Comparison of ENCODE assay signal across 8 cellular contexts in the genomic region with DNA sequence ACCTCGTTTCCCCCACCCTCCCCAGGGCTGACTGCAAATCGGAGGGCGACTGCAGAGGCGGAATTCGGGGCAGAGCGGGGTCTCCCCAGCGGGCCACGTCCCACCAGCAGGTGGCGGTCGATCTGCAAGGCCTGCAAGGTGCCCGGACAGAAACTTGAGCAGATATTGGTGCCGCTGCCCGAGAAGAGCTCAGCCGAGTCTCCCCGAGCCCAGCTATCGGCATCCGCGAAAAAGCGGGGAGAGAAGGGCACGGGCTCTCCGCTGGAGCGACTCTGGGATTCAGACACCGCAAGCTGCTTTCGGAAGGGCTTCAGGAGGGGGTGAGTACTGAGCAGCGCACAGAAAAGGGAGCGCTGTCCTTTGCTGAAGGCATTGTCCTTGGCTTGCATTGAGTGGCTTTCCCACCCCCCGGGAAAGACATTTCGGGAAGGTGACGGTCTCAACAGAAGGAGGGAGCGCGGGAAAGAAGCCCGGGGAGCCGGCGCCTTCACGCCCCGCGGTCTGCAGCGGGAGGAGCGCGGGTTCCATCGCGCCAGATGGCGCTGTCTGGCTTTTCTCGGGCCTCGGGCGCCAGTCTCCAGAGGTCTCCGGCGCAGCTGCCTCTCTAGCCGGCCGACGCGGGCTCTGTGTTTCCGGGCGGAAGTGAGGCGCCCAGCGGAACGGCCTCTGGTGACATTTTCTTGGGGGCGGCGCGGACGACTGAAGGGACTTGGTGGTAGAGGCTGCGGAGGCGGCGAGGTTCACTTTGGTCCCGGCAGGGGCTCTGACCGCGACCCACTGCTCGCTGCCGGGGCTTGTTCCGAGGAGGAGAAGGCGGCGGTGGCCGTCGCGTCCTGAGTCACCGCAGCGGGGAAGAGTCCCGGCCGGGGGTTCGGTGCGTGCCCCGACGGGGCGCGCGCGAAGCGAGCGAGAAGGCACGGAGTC.
DNase-seq lines count a peak whose midpoint lies in the region; ATAC-seq and TF ChIP-seq lines count a peak whose summit lies in the region.

No MANE protein-coding gene starts in this region.

- no CpG with 5 or more reads among the region's 90 CpGs for WGBS in H9 (ENCODE audit: extremely low coverage, insufficient read length, low lambda C conversion rate)

- peaks cover 0 to 7% (median 2%) of the 10 kb centered on the region in 3 experiments; a peak in 3 of 7 replicates for H3K36me3 Mint-ChIP-seq in H9 (ENCODE audit: insufficient read depth in 1 of 3, low read depth in 3 of 3)

- no peaks in the 10 kb centered on the region; the same call in 1 of the 2 replicates for H3K27me3 Mint-ChIP-seq in H9 (ENCODE audit: low read depth)
- H3K27me3 Mint-ChIP-seq in stimulated activated naive CD8-positive, alpha-beta T cell treated with anti-CD3 and anti-CD28 coated beads, Interleukin-15, amount 100 ng/mL, for 72 hours: no peaks in the 10 kb centered on the region

- H3K4me3 Mint-ChIP-seq in H9: peak overlapping the region; percentile 96 to 98
- peak overlapping the region; percentile 99 for H3K4me3 Mint-ChIP-seq in stimulated activated naive CD8-positive, alpha-beta T cell treated with anti-CD3 and anti-CD28 coated beads, Interleukin-15, amount 100 ng/mL, for 72 hours

- H3K9ac ChIP-seq in H9 (ENCODE audit: extremely low read depth, insufficient read length, low read length) (peak overlapping the region; percentile 86), Loucy (ENCODE audit: low read depth, low read length, poor library complexity, severe bottlenecking) (peak overlapping the region; percentile 89), neural cell (ENCODE audit: low read length) (peak overlapping the region; percentile 84)

- H3K79me1 ChIP-seq in H9 (ENCODE audit: insufficient read depth, low read depth, low read length, poor library complexity, severe bottlenecking): peaks cover 5% of the 10 kb centered on the region

- H2BK12ac ChIP-seq in H9 (ENCODE audit: insufficient read length, low read depth, low read length): peak overlapping the region; percentile 89

- TF ChIP-seq EP300 in neural cell (conservative IDR thresholded peaks at IDR 0.05; ENCODE audit: poor library complexity, severe bottlenecking): no peak

- peak overlapping the region; percentile 87 for H3K18ac ChIP-seq in H9 (ENCODE audit: insufficient read length, low read depth, low read length)

- H3T11ph ChIP-seq in H9 (ENCODE audit: low read length): no peak overlapping the region

- H3K36me3 ChIP-seq in Loucy (ENCODE audit: insufficient read depth, low read length) (no peaks in the 10 kb centered on the region), RWPE2 (ENCODE audit: low read depth) (peaks cover 6% of the 10 kb centered on the region), neural cell (ENCODE audit: insufficient read depth, low read length) (no peaks in the 10 kb centered on the region)

- ATAC-seq in RWPE2 (ENCODE audit: low read depth): peak; percentile 90
- ATAC-seq in stimulated activated naive CD8-positive, alpha-beta T cell treated with anti-CD3 and anti-CD28 coated beads, Interleukin-15, amount 100 ng/mL, for 72 hours: peak; percentile 90

- no peaks in the 10 kb centered on the region; a peak in 1 of 5 replicates for H3K9me3 Mint-ChIP-seq in H9
- H3K9me3 Mint-ChIP-seq in stimulated activated naive CD8-positive, alpha-beta T cell treated with anti-CD3 and anti-CD28 coated beads, Interleukin-15, amount 100 ng/mL, for 72 hours: no peaks in the 10 kb centered on the region

- no peak overlapping the region for H2AK5ac ChIP-seq in H9 (ENCODE audit: insufficient read length, low read length)

- H3K9me2 ChIP-seq in Loucy (replicated peaks; ENCODE audit: low read depth, low read length) (no peaks in the 10 kb centered on the region), neural cell (ENCODE audit: insufficient read depth, low read length) (no peaks in the 10 kb centered on the region)

- H2BK5ac ChIP-seq in H9 (ENCODE audit: insufficient read length, low read length): peak overlapping the region; percentile 36

- no peaks in the 10 kb centered on the region for H3F3A ChIP-seq in Loucy (ENCODE audit: low read depth)
- no peaks in the 10 kb centered on the region for H3F3A ChIP-seq in neural cell (ENCODE audit: insufficient read depth, low read length, poor library complexity, severe bottlenecking)

- H4K91ac ChIP-seq in H9 (ENCODE audit: insufficient read length, low read depth, low read length): no peak overlapping the region

- peak overlapping the region; percentile 76 for H3K4me2 ChIP-seq in H9 (ENCODE audit: insufficient read depth, insufficient read length, low read length)
- peak overlapping the region; percentile 78 for H3K4me2 ChIP-seq in Loucy (ENCODE audit: low read depth, low read length, poor library complexity, severe bottlenecking)
- peak overlapping the region; percentile 54 for H3K4me2 ChIP-seq in neural cell (ENCODE audit: low read length)

- H2BK20ac ChIP-seq in H9 (ENCODE audit: low read depth, low read length, poor library complexity, severe bottlenecking): no peak overlapping the region

- H4K20me1 ChIP-seq in H9 (ENCODE audit: control insufficient read depth, insufficient read depth, insufficient read length): no peaks in the 10 kb centered on the region
- peaks cover 45% of the 10 kb centered on the region for H4K20me1 ChIP-seq in Loucy (ENCODE audit: insufficient read depth, low read length, poor library complexity, severe bottlenecking)
- no peaks in the 10 kb centered on the region for H4K20me1 ChIP-seq in neural cell (ENCODE audit: insufficient read depth)

- H2AFZ ChIP-seq in H9 (ENCODE audit: low read length) (peak overlapping the region; percentile 22), Loucy (ENCODE audit: low read length) (peak overlapping the region; percentile 100), neural cell (ENCODE audit: low read depth, low read length) (peak overlapping the region; percentile 97)

- TF ChIP-seq CTCF in H9 (conservative IDR thresholded peaks at IDR 0.05) (peak; percentile 83), Loucy (conservative IDR thresholded peaks at IDR 0.05; ENCODE audit: low read length) (peak; percentile 93), RWPE2 (IDR thresholded peaks at IDR 0.05; ENCODE audit: poor library complexity, severe bottlenecking) (peak; percentile 98), fibroblast of villous mesenchyme (IDR thresholded peaks at IDR 0.05; ENCODE audit: insufficient read depth, low read depth, low read length) (peak; percentile 95), neural cell (IDR thresholded peaks at IDR 0.05; ENCODE audit: poor library complexity, severe bottlenecking) (peak; percentile 91)

- peak; percentile 79 for TF ChIP-seq RAD21 in neural cell (conservative IDR thresholded peaks at IDR 0.05)

- H4K8ac ChIP-seq in H9 (replicated peaks; ENCODE audit: insufficient read length, low read depth, low read length): peak overlapping the region; percentile 41

- H3K27me3 ChIP-seq in H9 (ENCODE audit: insufficient read depth, low read length) (no peaks in the 10 kb centered on the region), Loucy (ENCODE audit: insufficient read depth, low read length, poor library complexity, severe bottlenecking) (no peaks in the 10 kb centered on the region), RWPE2 (ENCODE audit: insufficient read depth, poor library complexity, severe bottlenecking) (no peaks in the 10 kb centered on the region), neural cell (ENCODE audit: insufficient read depth, low read depth, low read length) (no peaks in the 10 kb centered on the region)

- DNase-seq in GDM1 (lab: John Stamatoyannopoulos, UW) (peak; percentile 89), H9 (peak; percentile 96), RWPE2 (ENCODE audit: low spot score) (peak; percentile 91), fibroblast of villous mesenchyme (ENCODE audit: low read depth) (peak; percentile 91)
- peak; percentile 98 for DNase-seq in activated effector memory CD4-positive, alpha-beta T cell treated with anti-CD3 and anti-CD28 coated beads, Interleukin-2, amount 50 U/mL, for 16 hours
- peak; percentile 94 to 95 for DNase-seq in stimulated activated naive CD8-positive, alpha-beta T cell treated with anti-CD3 and anti-CD28 coated beads, Interleukin-15, amount 100 ng/mL, for 72 hours

- H3K27ac Mint-ChIP-seq in H9: peak overlapping the region; percentile 99 to 100 (median 99)
- H3K27ac Mint-ChIP-seq in stimulated activated naive CD8-positive, alpha-beta T cell treated with anti-CD3 and anti-CD28 coated beads, Interleukin-15, amount 100 ng/mL, for 72 hours: peak overlapping the region; percentile 99 to 100

- no peak overlapping the region for H2BK120ac ChIP-seq in H9 (ENCODE audit: low read depth, low read length, poor library complexity, severe bottlenecking)

- peaks cover 7% of the 10 kb centered on the region; the same call in 1 of the 2 replicates for H3K79me2 ChIP-seq in H9 (ENCODE audit: insufficient read depth, low read length)
- peaks cover 47% of the 10 kb centered on the region for H3K79me2 ChIP-seq in Loucy (ENCODE audit: insufficient read depth, low read length)
- peaks cover 36% of the 10 kb centered on the region for H3K79me2 ChIP-seq in neural cell (replicated peaks; ENCODE audit: insufficient read depth, low read length)

- peaks cover 17 to 27% of the 10 kb centered on the region in 2 experiments for H3K4me1 Mint-ChIP-seq in H9
- peaks cover 68% of the 10 kb centered on the region for H3K4me1 Mint-ChIP-seq in stimulated activated naive CD8-positive, alpha-beta T cell treated with anti-CD3 and anti-CD28 coated beads, Interleukin-15, amount 100 ng/mL, for 72 hours

- H3K9me3 ChIP-seq in H9 (ENCODE audit: control insufficient read depth, low read depth, low read length) (no peaks in the 10 kb centered on the region), Loucy (ENCODE audit: insufficient read depth, low read depth, low read length) (no peaks in the 10 kb centered on the region), RWPE2 (ENCODE audit: severe bottlenecking) (no peaks in the 10 kb centered on the region), neural cell (ENCODE audit: low read length) (no peaks in the 10 kb centered on the region)

- H3K4me3 ChIP-seq in Loucy (ENCODE audit: low read length, poor library complexity, severe bottlenecking): peak overlapping the region; percentile 87
- H3K4me3 ChIP-seq in RWPE2 (ENCODE audit: severe bottlenecking): peak overlapping the region; percentile 88
- peak overlapping the region; percentile 92 for H3K4me3 ChIP-seq in fibroblast of villous mesenchyme (ENCODE audit: low read depth, low read length)
- peak overlapping the region; percentile 99 for H3K4me3 ChIP-seq in neural cell (ENCODE audit: low read length)

- no peak overlapping the region for H3K56ac ChIP-seq in H9 (ENCODE audit: insufficient read length, low read depth, low read length)

- H3K27ac ChIP-seq in H9 (ENCODE audit: insufficient read length, low read depth, low read length) (peak overlapping the region; percentile 59), RWPE2 (ENCODE audit: poor library complexity, severe bottlenecking) (peak overlapping the region; percentile 83), neural cell (ENCODE audit: low read length) (peak overlapping the region; percentile 81)

- no peak overlapping the region for H3K23ac ChIP-seq in H9 (ENCODE audit: insufficient read length, low read depth, low read length)

- H3K14ac ChIP-seq in H9 (ENCODE audit: insufficient read depth, low read length): peak overlapping the region; percentile 97

- no peak overlapping the region for H2BK15ac ChIP-seq in H9 (ENCODE audit: low read depth, low read length)

- H4K5ac ChIP-seq in H9 (ENCODE audit: insufficient read length, low read depth, low read length): no peak overlapping the region

- H3K23me2 ChIP-seq in H9 (ENCODE audit: insufficient read length, low read depth, low read length, poor library complexity, severe bottlenecking): peaks cover 8% of the 10 kb centered on the region

- no peaks in the 10 kb centered on the region for H3K4me1 ChIP-seq in H9 (ENCODE audit: insufficient read depth, low read length)
- peaks cover 24% of the 10 kb centered on the region for H3K4me1 ChIP-seq in Loucy (ENCODE audit: insufficient read depth, low read length, poor library complexity, severe bottlenecking)
- H3K4me1 ChIP-seq in RWPE2 (ENCODE audit: insufficient read depth, poor library complexity, severe bottlenecking): peaks cover 6% of the 10 kb centered on the region

- no peak overlapping the region; the same call in 1 of the 2 replicates for H3K4ac ChIP-seq in H9 (ENCODE audit: low read depth, low read length)

Comparison
In these comparisons a context has a peak if more than half of its experiments do, and no peak if none do; other contexts are left out.
1. Peak in every context shown above with its lines: DNase-seq, ATAC-seq, H3K4me3 ChIP-seq and H3K27ac ChIP-seq.
2. H2AFZ ChIP-seq: peak in every context shown above with its lines; median percentile 100 in Loucy; 97 in neural cell; 22 in H9.